1 cellular context compared by ENCODE assay signal in the genomic region with DNA sequence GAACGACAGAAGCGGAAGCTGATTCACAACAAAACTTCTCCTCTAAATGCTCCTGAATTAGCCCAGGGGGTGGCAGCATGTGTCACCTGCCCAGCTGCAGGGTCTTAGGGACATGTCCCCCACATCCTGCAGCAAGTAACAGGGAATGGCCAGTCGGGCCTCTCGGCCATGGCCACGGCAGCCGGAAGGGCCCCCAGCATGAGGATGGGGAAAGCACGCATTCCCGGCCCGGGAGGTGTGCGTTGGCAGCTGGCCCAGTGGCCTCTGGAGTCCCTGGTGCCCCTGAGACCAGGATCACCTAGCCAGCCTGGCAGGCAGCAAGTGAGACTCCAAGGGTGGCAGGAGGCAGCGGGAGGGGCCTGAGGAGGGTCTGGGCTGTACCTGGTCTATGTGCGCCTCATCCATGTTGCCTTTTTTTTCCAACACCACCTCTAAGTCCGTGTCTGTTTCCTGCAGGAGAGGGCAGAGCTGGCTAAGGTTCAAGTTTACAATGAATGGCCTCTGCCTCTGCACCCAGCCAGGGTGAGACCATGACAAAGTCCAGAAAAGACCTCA.
TF ChIP-seq lines count a peak whose summit lies in the region.

No MANE protein-coding gene starts in this region.

TF ChIP-seq in HepG2, 621 proteins besides CTCF, POLR2A, EP300 and RAD21 (continued from another document and continues in another):
- TF ChIP-seq, protein P1, sequence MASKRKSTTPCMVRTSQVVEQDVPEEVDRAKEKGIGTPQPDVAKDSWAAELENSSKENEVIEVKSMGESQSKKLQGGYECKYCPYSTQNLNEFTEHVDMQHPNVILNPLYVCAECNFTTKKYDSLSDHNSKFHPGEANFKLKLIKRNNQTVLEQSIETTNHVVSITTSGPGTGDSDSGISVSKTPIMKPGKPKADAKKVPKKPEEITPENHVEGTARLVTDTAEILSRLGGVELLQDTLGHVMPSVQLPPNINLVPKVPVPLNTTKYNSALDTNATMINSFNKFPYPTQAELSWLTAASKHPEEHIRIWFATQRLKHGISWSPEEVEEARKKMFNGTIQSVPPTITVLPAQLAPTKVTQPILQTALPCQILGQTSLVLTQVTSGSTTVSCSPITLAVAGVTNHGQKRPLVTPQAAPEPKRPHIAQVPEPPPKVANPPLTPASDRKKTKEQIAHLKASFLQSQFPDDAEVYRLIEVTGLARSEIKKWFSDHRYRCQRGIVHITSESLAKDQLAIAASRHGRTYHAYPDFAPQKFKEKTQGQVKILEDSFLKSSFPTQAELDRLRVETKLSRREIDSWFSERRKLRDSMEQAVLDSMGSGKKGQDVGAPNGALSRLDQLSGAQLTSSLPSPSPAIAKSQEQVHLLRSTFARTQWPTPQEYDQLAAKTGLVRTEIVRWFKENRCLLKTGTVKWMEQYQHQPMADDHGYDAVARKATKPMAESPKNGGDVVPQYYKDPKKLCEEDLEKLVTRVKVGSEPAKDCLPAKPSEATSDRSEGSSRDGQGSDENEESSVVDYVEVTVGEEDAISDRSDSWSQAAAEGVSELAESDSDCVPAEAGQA (IDR thresholded peaks at IDR 0.05; ENCODE audit: low read depth) = no peak
- TF ChIP-seq, protein P1 (CRISPR knock-in tag; IDR thresholded peaks at IDR 0.05; ENCODE audit: borderline replicate concordance) = no peak
- TF ChIP-seq, protein P2, sequence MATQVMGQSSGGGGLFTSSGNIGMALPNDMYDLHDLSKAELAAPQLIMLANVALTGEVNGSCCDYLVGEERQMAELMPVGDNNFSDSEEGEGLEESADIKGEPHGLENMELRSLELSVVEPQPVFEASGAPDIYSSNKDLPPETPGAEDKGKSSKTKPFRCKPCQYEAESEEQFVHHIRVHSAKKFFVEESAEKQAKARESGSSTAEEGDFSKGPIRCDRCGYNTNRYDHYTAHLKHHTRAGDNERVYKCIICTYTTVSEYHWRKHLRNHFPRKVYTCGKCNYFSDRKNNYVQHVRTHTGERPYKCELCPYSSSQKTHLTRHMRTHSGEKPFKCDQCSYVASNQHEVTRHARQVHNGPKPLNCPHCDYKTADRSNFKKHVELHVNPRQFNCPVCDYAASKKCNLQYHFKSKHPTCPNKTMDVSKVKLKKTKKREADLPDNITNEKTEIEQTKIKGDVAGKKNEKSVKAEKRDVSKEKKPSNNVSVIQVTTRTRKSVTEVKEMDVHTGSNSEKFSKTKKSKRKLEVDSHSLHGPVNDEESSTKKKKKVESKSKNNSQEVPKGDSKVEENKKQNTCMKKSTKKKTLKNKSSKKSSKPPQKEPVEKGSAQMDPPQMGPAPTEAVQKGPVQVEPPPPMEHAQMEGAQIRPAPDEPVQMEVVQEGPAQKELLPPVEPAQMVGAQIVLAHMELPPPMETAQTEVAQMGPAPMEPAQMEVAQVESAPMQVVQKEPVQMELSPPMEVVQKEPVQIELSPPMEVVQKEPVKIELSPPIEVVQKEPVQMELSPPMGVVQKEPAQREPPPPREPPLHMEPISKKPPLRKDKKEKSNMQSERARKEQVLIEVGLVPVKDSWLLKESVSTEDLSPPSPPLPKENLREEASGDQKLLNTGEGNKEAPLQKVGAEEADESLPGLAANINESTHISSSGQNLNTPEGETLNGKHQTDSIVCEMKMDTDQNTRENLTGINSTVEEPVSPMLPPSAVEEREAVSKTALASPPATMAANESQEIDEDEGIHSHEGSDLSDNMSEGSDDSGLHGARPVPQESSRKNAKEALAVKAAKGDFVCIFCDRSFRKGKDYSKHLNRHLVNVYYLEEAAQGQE (IDR thresholded peaks at IDR 0.05; ENCODE audit: borderline replicate concordance in 1 of 2, low read depth in 1 of 2, low read length in 2 of 2) = no peak
- TF ChIP-seq, protein P3, sequence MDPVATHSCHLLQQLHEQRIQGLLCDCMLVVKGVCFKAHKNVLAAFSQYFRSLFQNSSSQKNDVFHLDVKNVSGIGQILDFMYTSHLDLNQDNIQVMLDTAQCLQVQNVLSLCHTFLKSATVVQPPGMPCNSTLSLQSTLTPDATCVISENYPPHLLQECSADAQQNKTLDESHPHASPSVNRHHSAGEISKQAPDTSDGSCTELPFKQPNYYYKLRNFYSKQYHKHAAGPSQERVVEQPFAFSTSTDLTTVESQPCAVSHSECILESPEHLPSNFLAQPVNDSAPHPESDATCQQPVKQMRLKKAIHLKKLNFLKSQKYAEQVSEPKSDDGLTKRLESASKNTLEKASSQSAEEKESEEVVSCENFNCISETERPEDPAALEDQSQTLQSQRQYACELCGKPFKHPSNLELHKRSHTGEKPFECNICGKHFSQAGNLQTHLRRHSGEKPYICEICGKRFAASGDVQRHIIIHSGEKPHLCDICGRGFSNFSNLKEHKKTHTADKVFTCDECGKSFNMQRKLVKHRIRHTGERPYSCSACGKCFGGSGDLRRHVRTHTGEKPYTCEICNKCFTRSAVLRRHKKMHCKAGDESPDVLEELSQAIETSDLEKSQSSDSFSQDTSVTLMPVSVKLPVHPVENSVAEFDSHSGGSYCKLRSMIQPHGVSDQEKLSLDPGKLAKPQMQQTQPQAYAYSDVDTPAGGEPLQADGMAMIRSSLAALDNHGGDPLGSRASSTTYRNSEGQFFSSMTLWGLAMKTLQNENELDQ (CRISPR knock-in tag; IDR thresholded peaks at IDR 0.05; ENCODE audit: borderline replicate concordance) = 0 out of 2 replicates have a peak, but pooled peaks have one; percentile 51
- TF ChIP-seq SMAD9 (CRISPR knock-in tag; IDR thresholded peaks at IDR 0.05) (no peak), HOXA5 (CRISPR knock-in tag; IDR thresholded peaks at IDR 0.05) (no peak), ZNF674 (CRISPR knock-in tag; IDR thresholded peaks at IDR 0.05; ENCODE audit: low read depth) (no peak), MEF2D (CRISPR knock-in tag; IDR thresholded peaks at IDR 0.05) (no peak), SOX6 (IDR thresholded peaks at IDR 0.05) (no peak), SOX6 (CRISPR knock-in tag; IDR thresholded peaks at IDR 0.05) (no peak), MEIS2 (CRISPR knock-in tag; IDR thresholded peaks at IDR 0.05) (no peak), KMT2B (CRISPR knock-in tag; IDR thresholded peaks at IDR 0.05) (no peak), ZFX (CRISPR knock-in tag; IDR thresholded peaks at IDR 0.05; ENCODE audit: low read depth) (peak; percentile 38; the same call in 1 of the 2 replicates), FOXK2 (IDR thresholded peaks at IDR 0.05) (no peak), MLLT10 (CRISPR knock-in tag; IDR thresholded peaks at IDR 0.05) (no peak), ARHGAP35 (CRISPR knock-in tag; IDR thresholded peaks at IDR 0.05; ENCODE audit: borderline replicate concordance) (no peak), TARDBP (CRISPR knock-in tag; IDR thresholded peaks at IDR 0.05) (no peak), TCF7L2 (IDR thresholded peaks at IDR 0.05; ENCODE audit: low read depth, low read length) (no peak), CREM (IDR thresholded peaks at IDR 0.05) (no peak), CREM (CRISPR knock-in tag; IDR thresholded peaks at IDR 0.05) (no peak), ZKSCAN1 (IDR thresholded peaks at IDR 0.05; ENCODE audit: low read length) (no peak)
- TF ChIP-seq, protein P4, sequence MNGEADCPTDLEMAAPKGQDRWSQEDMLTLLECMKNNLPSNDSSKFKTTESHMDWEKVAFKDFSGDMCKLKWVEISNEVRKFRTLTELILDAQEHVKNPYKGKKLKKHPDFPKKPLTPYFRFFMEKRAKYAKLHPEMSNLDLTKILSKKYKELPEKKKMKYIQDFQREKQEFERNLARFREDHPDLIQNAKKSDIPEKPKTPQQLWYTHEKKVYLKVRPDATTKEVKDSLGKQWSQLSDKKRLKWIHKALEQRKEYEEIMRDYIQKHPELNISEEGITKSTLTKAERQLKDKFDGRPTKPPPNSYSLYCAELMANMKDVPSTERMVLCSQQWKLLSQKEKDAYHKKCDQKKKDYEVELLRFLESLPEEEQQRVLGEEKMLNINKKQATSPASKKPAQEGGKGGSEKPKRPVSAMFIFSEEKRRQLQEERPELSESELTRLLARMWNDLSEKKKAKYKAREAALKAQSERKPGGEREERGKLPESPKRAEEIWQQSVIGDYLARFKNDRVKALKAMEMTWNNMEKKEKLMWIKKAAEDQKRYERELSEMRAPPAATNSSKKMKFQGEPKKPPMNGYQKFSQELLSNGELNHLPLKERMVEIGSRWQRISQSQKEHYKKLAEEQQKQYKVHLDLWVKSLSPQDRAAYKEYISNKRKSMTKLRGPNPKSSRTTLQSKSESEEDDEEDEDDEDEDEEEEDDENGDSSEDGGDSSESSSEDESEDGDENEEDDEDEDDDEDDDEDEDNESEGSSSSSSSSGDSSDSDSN (CRISPR knock-in tag; IDR thresholded peaks at IDR 0.05) = no peak
- TF ChIP-seq, protein P5, sequence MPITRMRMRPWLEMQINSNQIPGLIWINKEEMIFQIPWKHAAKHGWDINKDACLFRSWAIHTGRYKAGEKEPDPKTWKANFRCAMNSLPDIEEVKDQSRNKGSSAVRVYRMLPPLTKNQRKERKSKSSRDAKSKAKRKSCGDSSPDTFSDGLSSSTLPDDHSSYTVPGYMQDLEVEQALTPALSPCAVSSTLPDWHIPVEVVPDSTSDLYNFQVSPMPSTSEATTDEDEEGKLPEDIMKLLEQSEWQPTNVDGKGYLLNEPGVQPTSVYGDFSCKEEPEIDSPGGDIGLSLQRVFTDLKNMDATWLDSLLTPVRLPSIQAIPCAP (CRISPR knock-in tag; IDR thresholded peaks at IDR 0.05; ENCODE audit: low read depth) = no peak
- TF ChIP-seq, protein P6, sequence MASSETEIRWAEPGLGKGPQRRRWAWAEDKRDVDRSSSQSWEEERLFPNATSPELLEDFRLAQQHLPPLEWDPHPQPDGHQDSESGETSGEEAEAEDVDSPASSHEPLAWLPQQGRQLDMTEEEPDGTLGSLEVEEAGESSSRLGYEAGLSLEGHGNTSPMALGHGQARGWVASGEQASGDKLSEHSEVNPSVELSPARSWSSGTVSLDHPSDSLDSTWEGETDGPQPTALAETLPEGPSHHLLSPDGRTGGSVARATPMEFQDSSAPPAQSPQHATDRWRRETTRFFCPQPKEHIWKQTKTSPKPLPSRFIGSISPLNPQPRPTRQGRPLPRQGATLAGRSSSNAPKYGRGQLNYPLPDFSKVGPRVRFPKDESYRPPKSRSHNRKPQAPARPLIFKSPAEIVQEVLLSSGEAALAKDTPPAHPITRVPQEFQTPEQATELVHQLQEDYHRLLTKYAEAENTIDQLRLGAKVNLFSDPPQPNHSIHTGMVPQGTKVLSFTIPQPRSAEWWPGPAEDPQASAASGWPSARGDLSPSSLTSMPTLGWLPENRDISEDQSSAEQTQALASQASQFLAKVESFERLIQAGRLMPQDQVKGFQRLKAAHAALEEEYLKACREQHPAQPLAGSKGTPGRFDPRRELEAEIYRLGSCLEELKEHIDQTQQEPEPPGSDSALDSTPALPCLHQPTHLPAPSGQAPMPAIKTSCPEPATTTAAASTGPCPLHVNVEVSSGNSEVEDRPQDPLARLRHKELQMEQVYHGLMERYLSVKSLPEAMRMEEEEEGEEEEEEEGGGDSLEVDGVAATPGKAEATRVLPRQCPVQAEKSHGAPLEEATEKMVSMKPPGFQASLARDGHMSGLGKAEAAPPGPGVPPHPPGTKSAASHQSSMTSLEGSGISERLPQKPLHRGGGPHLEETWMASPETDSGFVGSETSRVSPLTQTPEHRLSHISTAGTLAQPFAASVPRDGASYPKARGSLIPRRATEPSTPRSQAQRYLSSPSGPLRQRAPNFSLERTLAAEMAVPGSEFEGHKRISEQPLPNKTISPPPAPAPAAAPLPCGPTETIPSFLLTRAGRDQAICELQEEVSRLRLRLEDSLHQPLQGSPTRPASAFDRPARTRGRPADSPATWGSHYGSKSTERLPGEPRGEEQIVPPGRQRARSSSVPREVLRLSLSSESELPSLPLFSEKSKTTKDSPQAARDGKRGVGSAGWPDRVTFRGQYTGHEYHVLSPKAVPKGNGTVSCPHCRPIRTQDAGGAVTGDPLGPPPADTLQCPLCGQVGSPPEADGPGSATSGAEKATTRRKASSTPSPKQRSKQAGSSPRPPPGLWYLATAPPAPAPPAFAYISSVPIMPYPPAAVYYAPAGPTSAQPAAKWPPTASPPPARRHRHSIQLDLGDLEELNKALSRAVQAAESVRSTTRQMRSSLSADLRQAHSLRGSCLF (CRISPR knock-in tag; IDR thresholded peaks at IDR 0.05; ENCODE audit: borderline replicate concordance) = no peak
- TF ChIP-seq, protein P7, sequence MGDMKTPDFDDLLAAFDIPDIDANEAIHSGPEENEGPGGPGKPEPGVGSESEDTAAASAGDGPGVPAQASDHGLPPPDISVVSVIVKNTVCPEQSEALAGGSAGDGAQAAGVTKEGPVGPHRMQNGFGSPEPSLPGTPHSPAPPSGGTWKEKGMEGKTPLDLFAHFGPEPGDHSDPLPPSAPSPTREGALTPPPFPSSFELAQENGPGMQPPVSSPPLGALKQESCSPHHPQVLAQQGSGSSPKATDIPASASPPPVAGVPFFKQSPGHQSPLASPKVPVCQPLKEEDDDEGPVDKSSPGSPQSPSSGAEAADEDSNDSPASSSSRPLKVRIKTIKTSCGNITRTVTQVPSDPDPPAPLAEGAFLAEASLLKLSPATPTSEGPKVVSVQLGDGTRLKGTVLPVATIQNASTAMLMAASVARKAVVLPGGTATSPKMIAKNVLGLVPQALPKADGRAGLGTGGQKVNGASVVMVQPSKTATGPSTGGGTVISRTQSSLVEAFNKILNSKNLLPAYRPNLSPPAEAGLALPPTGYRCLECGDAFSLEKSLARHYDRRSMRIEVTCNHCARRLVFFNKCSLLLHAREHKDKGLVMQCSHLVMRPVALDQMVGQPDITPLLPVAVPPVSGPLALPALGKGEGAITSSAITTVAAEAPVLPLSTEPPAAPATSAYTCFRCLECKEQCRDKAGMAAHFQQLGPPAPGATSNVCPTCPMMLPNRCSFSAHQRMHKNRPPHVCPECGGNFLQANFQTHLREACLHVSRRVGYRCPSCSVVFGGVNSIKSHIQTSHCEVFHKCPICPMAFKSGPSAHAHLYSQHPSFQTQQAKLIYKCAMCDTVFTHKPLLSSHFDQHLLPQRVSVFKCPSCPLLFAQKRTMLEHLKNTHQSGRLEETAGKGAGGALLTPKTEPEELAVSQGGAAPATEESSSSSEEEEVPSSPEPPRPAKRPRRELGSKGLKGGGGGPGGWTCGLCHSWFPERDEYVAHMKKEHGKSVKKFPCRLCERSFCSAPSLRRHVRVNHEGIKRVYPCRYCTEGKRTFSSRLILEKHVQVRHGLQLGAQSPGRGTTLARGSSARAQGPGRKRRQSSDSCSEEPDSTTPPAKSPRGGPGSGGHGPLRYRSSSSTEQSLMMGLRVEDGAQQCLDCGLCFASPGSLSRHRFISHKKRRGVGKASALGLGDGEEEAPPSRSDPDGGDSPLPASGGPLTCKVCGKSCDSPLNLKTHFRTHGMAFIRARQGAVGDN (CRISPR knock-in tag; IDR thresholded peaks at IDR 0.05) = peak; percentile 52
- TF ChIP-seq, protein P8, sequence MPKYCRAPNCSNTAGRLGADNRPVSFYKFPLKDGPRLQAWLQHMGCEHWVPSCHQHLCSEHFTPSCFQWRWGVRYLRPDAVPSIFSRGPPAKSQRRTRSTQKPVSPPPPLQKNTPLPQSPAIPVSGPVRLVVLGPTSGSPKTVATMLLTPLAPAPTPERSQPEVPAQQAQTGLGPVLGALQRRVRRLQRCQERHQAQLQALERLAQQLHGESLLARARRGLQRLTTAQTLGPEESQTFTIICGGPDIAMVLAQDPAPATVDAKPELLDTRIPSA (CRISPR knock-in tag; IDR thresholded peaks at IDR 0.05; ENCODE audit: borderline replicate concordance) = no peak
